Comparison of ENCODE assay signal across 15 cellular contexts in the genomic region with DNA sequence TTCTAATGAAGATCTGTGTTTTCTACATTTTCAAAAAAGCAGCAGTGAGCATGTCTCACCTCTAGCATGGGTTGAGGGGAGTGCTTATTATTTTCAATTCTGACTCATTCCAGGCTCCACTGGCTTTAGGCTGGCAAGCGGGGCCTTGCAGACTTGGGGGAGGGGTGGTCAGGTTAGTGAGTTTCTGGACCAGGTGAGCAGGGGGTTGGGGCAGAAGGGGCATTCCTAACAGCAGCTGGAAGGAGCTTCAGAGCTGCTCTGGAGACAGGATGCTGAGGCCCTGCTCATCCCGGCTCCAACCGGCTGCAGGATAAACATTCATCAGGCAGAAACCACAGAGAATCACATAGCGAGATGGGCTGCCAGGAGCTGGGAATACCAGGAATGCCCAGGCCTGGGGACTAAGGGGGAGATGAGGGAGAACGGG. TPM values are rescaled to one million over a fixed set of nuclear protein-coding genes. Genes with fewer than 3 reads are reported as not detected.
DNase-seq lines count a peak whose midpoint lies in the region; ATAC-seq and TF ChIP-seq lines count a peak whose summit lies in the region.
"Had no signal": no experiment of that assay in that cellular context is flagged by ENCODE, and none has a peak within 500 bp of the region (broad histone marks: within the 10 kb centered on the region; RNA-seq: fewer than 3 reads in every experiment).

No MANE protein-coding gene starts in this region.

- H3F3A ChIP-seq in PC-3 (ENCODE audit: low read length, unreplicated experiment), result no peaks in the 10 kb centered on the region

- H4K20me1 ChIP-seq in PC-3 (ENCODE audit: low read length), result no peaks in the 10 kb centered on the region

- H3K4me2 ChIP-seq in PC-3 (ENCODE audit: low read length), result peak overlapping the region; percentile 33

- H3K4me1 ChIP-seq in PC-3 (ENCODE audit: insufficient read depth, low read length), result peaks cover 68% of the 10 kb centered on the region
- H3K4me1 ChIP-seq: adrenal gland, heart right ventricle had no signal

- peak; percentile 40 for ATAC-seq in PC-3
- ATAC-seq in HG03196 (IDR thresholded peaks at IDR 0.05; ENCODE audit: unreplicated experiment), result no peak
- no peak for ATAC-seq in HG02678 (IDR thresholded peaks at IDR 0.05; ENCODE audit: unreplicated experiment)
- ATAC-seq: heart right ventricle had no signal

- H3K79me2 ChIP-seq in PC-3 (ENCODE audit: low read length), result 0 out of 2 replicates have a peak, but pooled peaks cover 5% of the 10 kb centered on the region

- no TSS peak for BruUV-seq in PC-3 (replicated peaks; lab: Mats Ljungman, UMichigan)

- H2AFZ ChIP-seq in PC-3 (ENCODE audit: low read length), result no peak overlapping the region

- peak; percentile 55 for DNase-seq in ELF-1 (ENCODE audit: low read depth, low spot score)
- peak; percentile 49 for DNase-seq in PC-3
- DNase-seq in fibroblast of peridontal ligament (ENCODE audit: extremely low read depth), result peak; percentile 67
- peak; percentile 74 for DNase-seq in renal cortical epithelial cell (ENCODE audit: low read depth)
- no peak for DNase-seq in cardiac septum (ENCODE audit: low spot score)
- no peak for DNase-seq in D341Med (ENCODE audit: low spot score)
- DNase-seq: activated B cell treated with CpG ODN at 0.5 μM for 24 hours; adrenal gland; effector CD8-positive, alpha-beta T cell; heart right ventricle; NCI-H345; SHP77 treated with DMSO at 0.1 percent for 48 hours; stomach had no signal

- intact Hi-C loops in PC-3 (cut with micrococcal nuclease) (no loop called here), cardiac septum (cut with DNase I) (no loop called here)

- CTCF ChIA-PET in PC-3 (lab: Charles Lee), result no interaction called here

- H3K27ac ChIP-seq in PC-3 (ENCODE audit: low read length), result peak overlapping the region; percentile 41
- H3K27ac ChIP-seq: adrenal gland, heart right ventricle, stomach had no signal

- H3K27me3 ChIP-seq in PC-3 (ENCODE audit: low read length), result no peaks in the 10 kb centered on the region
- H3K27me3 ChIP-seq: adrenal gland had no signal

- H3K9me3 ChIP-seq in PC-3 (ENCODE audit: low read length), result no peaks in the 10 kb centered on the region
- H3K9me3 ChIP-seq: adrenal gland, heart right ventricle, stomach had no signal

- no peak overlapping the region for H3K9ac ChIP-seq in PC-3 (ENCODE audit: low read length)

- H3K9me2 ChIP-seq in PC-3 (replicated peaks; ENCODE audit: low read length), result no peaks in the 10 kb centered on the region

- POLR2A ChIA-PET in PC-3 (lab: Charles Lee; ENCODE audit: unreplicated experiment), result no interaction called here

- no peaks in the 10 kb centered on the region for H3K36me3 ChIP-seq in PC-3 (ENCODE audit: low read depth, low read length)
- H3K36me3 ChIP-seq: adrenal gland, heart right ventricle, stomach had no signal

- no peak overlapping the region for H3K4me3 ChIP-seq in PC-3 (ENCODE audit: low read length)
- H3K4me3 ChIP-seq: adrenal gland, heart right ventricle, stomach had no signal

- TF ChIP-seq CTCF in PC-3 (conservative IDR thresholded peaks at IDR 0.05; ENCODE audit: low read depth, low read length), result no peak

RNA-seq across cellular contexts. Expression of gene KRT19, which starts 10.5 kb away (rescaled TPM):
- total RNA-seq in PC-3 (2014; rRNA removed) (2,299 and 2,451 TPM in 2 replicates), renal cortical epithelial cell (844 and 5,183 TPM in 2 replicates), cardiac septum (1.1 TPM)
- total RNA-seq: activated B cell treated with CpG ODN at 0.5 μM for 24 hours had no signal

RNA-seq across cellular contexts. Expression of gene KRT15, which starts 19.9 kb away (rescaled TPM):
- total RNA-seq in PC-3 (2014; rRNA removed) (121 and 144 TPM in 2 replicates), renal cortical epithelial cell (0.99 and 2.8 TPM in 2 replicates), cardiac septum (not detected)
- total RNA-seq: activated B cell treated with CpG ODN at 0.5 μM for 24 hours had no signal

RNA-seq across cellular contexts. Expression of gene KRT13, which starts 33.2 kb away (rescaled TPM):
- total RNA-seq in PC-3 (2014; rRNA removed), result 1.4 TPM in 2 replicates
- not detected in 2 replicates for total RNA-seq in renal cortical epithelial cell
- total RNA-seq in cardiac septum, result not detected
- total RNA-seq: activated B cell treated with CpG ODN at 0.5 μM for 24 hours, heart right ventricle had no signal

RNA-seq across cellular contexts. Expression of gene KRT9, which starts 33.3 kb away (rescaled TPM):
- total RNA-seq in PC-3 (2014; rRNA removed) (1.0 TPM in 1 of 2 replicates, not detected in the other), renal cortical epithelial cell (not detected in 2 replicates), cardiac septum (not detected)
- total RNA-seq: activated B cell treated with CpG ODN at 0.5 μM for 24 hours, heart right ventricle, stomach had no signal

RNA-seq across cellular contexts. Expression of gene KRT14, which starts 48.1 kb away (rescaled TPM):
- 0.15 TPM in 1 of 2 replicates, not detected in the other for total RNA-seq in PC-3 (2014; rRNA removed)
- 0.25 and 4.2 TPM in 2 replicates for total RNA-seq in renal cortical epithelial cell
- total RNA-seq in cardiac septum, result not detected
- total RNA-seq: activated B cell treated with CpG ODN at 0.5 μM for 24 hours, heart right ventricle had no signal

Comparison
In these comparisons a context has a peak if more than half of its experiments do, and no peak if none do; other contexts are left out.
1. DNase-seq: peak in ELF-1 (single experiment), PC-3 (single experiment), fibroblast of peridontal ligament (single experiment) and renal cortical epithelial cell (single experiment); none in cardiac septum (single experiment) and D341Med (single experiment).
2. RNA of gene KRT19, which starts 10.5 kb away (total RNA-seq): 2,299 to 2,451 TPM in PC-3 and 844 to 5,183 TPM in renal cortical epithelial cell; 1.1 TPM in cardiac septum (single experiment); every median in the first group is over 100 times any median in the second.
3. RNA of gene KRT15, which starts 19.9 kb away (total RNA-seq): 121 to 144 TPM in PC-3; 0.99 to 2.8 TPM in renal cortical epithelial cell and not detected in cardiac septum (single experiment); every median in the first group is over 10 times any median in the second.